Comparison of ENCODE assay signal across 16 cellular contexts in genomic region chr3:21390136-21390535, GRCh38.
A peak's percentile ranks its signal among the peaks of the same experiment; 100 is the strongest.
DNase-seq lines count a peak whose midpoint lies in the region; ATAC-seq and TF ChIP-seq lines count a peak whose summit lies in the region.
"Had no signal": no experiment of that assay in that cellular context is flagged by ENCODE, and none has a peak within 500 bp of the region (broad histone marks: within the 10 kb centered on the region; RNA-seq: fewer than 3 reads in every experiment).

No MANE protein-coding gene starts in this region.

- intact Hi-C loops in activated T-helper 1 cell treated with anti-CD3 and anti-CD28 coated beads, Interleukin-12 subunit alpha, Interleukin-12 subunit beta, Interleukin-2, Interleukin-4 antibody, amounts not matched to agents 30 ng/mL and 10 ng/mL and 1 ng/mL, durations not matched to agents 14 hours and 24 hours and 36 hours (cut with micrococcal nuclease) = no loop called here

- H2AFZ ChIP-seq in Karpas-422 (ENCODE audit: low read length) = no peak overlapping the region

- no peaks in the 10 kb centered on the region for H3K79me2 ChIP-seq in Karpas-422 (ENCODE audit: low read length)

- H3K27me3 ChIP-seq in lung (ENCODE audit: control insufficient read depth, insufficient read depth) = no peaks in the 10 kb centered on the region
- no peaks in the 10 kb centered on the region for H3K27me3 ChIP-seq in Karpas-422 (ENCODE audit: low read length)
- H3K27me3 ChIP-seq: spleen had no signal

- H3K4me1 ChIP-seq in lung (ENCODE audit: control insufficient read depth in 2 of 2, insufficient read depth in 2 of 2, low read length in 2 of 2) = no peaks in the 10 kb centered on the region
- H3K4me1 ChIP-seq in Karpas-422 (ENCODE audit: low read length) = no peaks in the 10 kb centered on the region
- H3K4me1 ChIP-seq: spleen had no signal

- H3K4me1 Mint-ChIP-seq in activated T-helper 1 cell treated with anti-CD3 and anti-CD28 coated beads, Interleukin-12 subunit alpha, Interleukin-12 subunit beta, Interleukin-2, Interleukin-4 antibody, amounts not matched to agents 30 ng/mL and 10 ng/mL and 1 ng/mL, durations not matched to agents 14 hours and 24 hours and 36 hours (ENCODE audit: low read depth) = no peaks in the 10 kb centered on the region
- H3K4me1 Mint-ChIP-seq: CD8-positive, alpha-beta memory T cell had no signal

- H3K27ac ChIP-seq in lung (ENCODE audit: low read depth in 1 of 2, low read length in 1 of 2) = no peak overlapping the region
- no peak overlapping the region for H3K27ac ChIP-seq in Karpas-422 (ENCODE audit: low read length)
- H3K27ac ChIP-seq: spleen had no signal

- no peaks in the 10 kb centered on the region for H3K9me2 ChIP-seq in Karpas-422 (replicated peaks; ENCODE audit: insufficient read depth, low read length)

- H4K20me1 ChIP-seq in Karpas-422 (ENCODE audit: insufficient read depth, low read depth, low read length) = no peaks in the 10 kb centered on the region

- no peak overlapping the region for H3K4me3 Mint-ChIP-seq in activated T-helper 1 cell treated with anti-CD3 and anti-CD28 coated beads, Interleukin-12 subunit alpha, Interleukin-12 subunit beta, Interleukin-2, Interleukin-4 antibody, amounts not matched to agents 30 ng/mL and 10 ng/mL and 1 ng/mL, durations not matched to agents 14 hours and 24 hours and 36 hours
- H3K4me3 Mint-ChIP-seq: activated CD4-positive, alpha-beta memory T cell treated with anti-CD3 and anti-CD28 coated beads for 36 hours; CD8-positive, alpha-beta memory T cell had no signal

- H3K9me3 ChIP-seq in lung (ENCODE audit: control insufficient read depth in 2 of 2, insufficient read depth in 1 of 2, low read length in 1 of 2) (peaks cover 0 to 3% of the 10 kb centered on the region in 2 donors), Karpas-422 (ENCODE audit: low read length) (peaks cover 7% of the 10 kb centered on the region; the same call in 1 of the 2 replicates)

- in situ Hi-C loops in astrocyte of the spinal cord (cut with HindIII; ENCODE audit: low sequenced_read_pairs) = no loop called here

- peaks cover 12% of the 10 kb centered on the region for H3K9me3 Mint-ChIP-seq in activated T-helper 1 cell treated with anti-CD3 and anti-CD28 coated beads, Interleukin-12 subunit alpha, Interleukin-12 subunit beta, Interleukin-2, Interleukin-4 antibody, amounts not matched to agents 30 ng/mL and 10 ng/mL and 1 ng/mL, durations not matched to agents 14 hours and 24 hours and 36 hours

- H3K9ac ChIP-seq in Karpas-422 (ENCODE audit: low read length) = no peak overlapping the region

- H3K4me2 ChIP-seq in Karpas-422 (ENCODE audit: low read depth, low read length, poor library complexity, severe bottlenecking) = no peak overlapping the region

- no peaks in the 10 kb centered on the region for H3K36me3 Mint-ChIP-seq in activated T-helper 1 cell treated with anti-CD3 and anti-CD28 coated beads, Interleukin-12 subunit alpha, Interleukin-12 subunit beta, Interleukin-2, Interleukin-4 antibody, amounts not matched to agents 30 ng/mL and 10 ng/mL and 1 ng/mL, durations not matched to agents 14 hours and 24 hours and 36 hours (ENCODE audit: low read depth)
- H3K36me3 Mint-ChIP-seq: activated CD4-positive, alpha-beta memory T cell treated with anti-CD3 and anti-CD28 coated beads for 36 hours; CD8-positive, alpha-beta memory T cell had no signal

- H3K4me3 ChIP-seq in astrocyte of the spinal cord (ENCODE audit: low read depth, low read length) = no peak overlapping the region
- H3K4me3 ChIP-seq in lung = no peak overlapping the region
- no peak overlapping the region for H3K4me3 ChIP-seq in Karpas-422 (ENCODE audit: low read length)
- H3K4me3 ChIP-seq: spleen had no signal

- ATAC-seq in lung (ENCODE audit: insufficient read depth, low FRiP score) = peak; percentile 30

- no peak for TF ChIP-seq CTCF in astrocyte of the spinal cord (IDR thresholded peaks at IDR 0.05; ENCODE audit: low read depth, low read length)
- TF ChIP-seq CTCF in lung (IDR thresholded peaks at IDR 0.05; ENCODE audit: control extremely low read depth, extremely low read depth) = no peak

- no peak overlapping the region for H3K27ac Mint-ChIP-seq in activated T-helper 1 cell treated with anti-CD3 and anti-CD28 coated beads, Interleukin-12 subunit alpha, Interleukin-12 subunit beta, Interleukin-2, Interleukin-4 antibody, amounts not matched to agents 30 ng/mL and 10 ng/mL and 1 ng/mL, durations not matched to agents 14 hours and 24 hours and 36 hours
- H3K27ac Mint-ChIP-seq: activated CD4-positive, alpha-beta memory T cell treated with anti-CD3 and anti-CD28 coated beads for 36 hours; activated T-helper 2 cell treated with anti-CD3 and anti-CD28 coated beads, Interferon-gamma antibody, Interleukin-2, Interleukin-4, amounts not matched to agents 10 μg/mL and 5 μg/mL and 100 μg/mL, durations not matched to agents 14 hours and 24 hours and 36 hours; CD8-positive, alpha-beta memory T cell had no signal

- peak; percentile 77 for DNase-seq in DMS53 (lab: John Stamatoyannopoulos, UW)
- peak; percentile 46 for DNase-seq in LHCN-M2 (ENCODE audit: low read depth)
- DNase-seq in astrocyte of the spinal cord (ENCODE audit: low read depth, low spot score) = peak; percentile 72
- no peak for DNase-seq in lung (ENCODE audit: low spot score)
- no peak for DNase-seq in stimulated activated naive CD4-positive, alpha-beta T cell treated with Interleukin-2 at 50 U/mL for 16 hours (lab: John Stamatoyannopoulos, UW)
- DNase-seq in Karpas-422 = no peak
- DNase-seq in activated T-helper 1 cell treated with anti-CD3 and anti-CD28 coated beads, Interleukin-12 subunit alpha, Interleukin-12 subunit beta, Interleukin-2, Interleukin-4 antibody, amounts not matched to agents 30 ng/mL and 10 ng/mL and 1 ng/mL, durations not matched to agents 14 hours and 24 hours and 36 hours (ENCODE audit: low spot score) = no peak
- DNase-seq in COLO829 (ENCODE audit: low spot score) = no peak
- DNase-seq: activated CD4-positive, alpha-beta memory T cell treated with anti-CD3 and anti-CD28 coated beads for 36 hours; CD8-positive, alpha-beta memory T cell; central memory CD4-positive, alpha-beta T cell; hypothalamus; NCI-H345; spleen; T-helper 9 cell had no signal

- H3K36me3 ChIP-seq in lung (ENCODE audit: control insufficient read depth in 2 of 2, insufficient read depth in 2 of 2, low read length in 2 of 2) (no peaks in the 10 kb centered on the region), Karpas-422 (ENCODE audit: insufficient read depth, low read length) (no peaks in the 10 kb centered on the region)
- H3K36me3 ChIP-seq: spleen had no signal

- no peaks in the 10 kb centered on the region for H3K27me3 Mint-ChIP-seq in activated T-helper 1 cell treated with anti-CD3 and anti-CD28 coated beads, Interleukin-12 subunit alpha, Interleukin-12 subunit beta, Interleukin-2, Interleukin-4 antibody, amounts not matched to agents 30 ng/mL and 10 ng/mL and 1 ng/mL, durations not matched to agents 14 hours and 24 hours and 36 hours (ENCODE audit: insufficient read depth)
- H3K27me3 Mint-ChIP-seq: activated CD4-positive, alpha-beta memory T cell treated with anti-CD3 and anti-CD28 coated beads for 36 hours; CD8-positive, alpha-beta memory T cell had no signal

- 39 to 63% methylated on average over 3 of the region's 3 CpGs for WGBS in lung, 2 donors

Comparison
In these comparisons a context has a peak if more than half of its experiments do, and no peak if none do; other contexts are left out.
1. DNase-seq: peak in DMS53 (single experiment), LHCN-M2 (single experiment) and astrocyte of the spinal cord (single experiment); none in lung (single experiment), stimulated activated naive CD4-positive, alpha-beta T cell treated with Interleukin-2 at 50 U/mL for 16 hours (single experiment), Karpas-422 (single experiment), activated T-helper 1 cell treated with anti-CD3 and anti-CD28 coated beads, Interleukin-12 subunit alpha, Interleukin-12 subunit beta, Interleukin-2, Interleukin-4 antibody, amounts not matched to agents 30 ng/mL and 10 ng/mL and 1 ng/mL, durations not matched to agents 14 hours and 24 hours and 36 hours (single experiment) and COLO829 (single experiment).